In the genomic region with DNA sequence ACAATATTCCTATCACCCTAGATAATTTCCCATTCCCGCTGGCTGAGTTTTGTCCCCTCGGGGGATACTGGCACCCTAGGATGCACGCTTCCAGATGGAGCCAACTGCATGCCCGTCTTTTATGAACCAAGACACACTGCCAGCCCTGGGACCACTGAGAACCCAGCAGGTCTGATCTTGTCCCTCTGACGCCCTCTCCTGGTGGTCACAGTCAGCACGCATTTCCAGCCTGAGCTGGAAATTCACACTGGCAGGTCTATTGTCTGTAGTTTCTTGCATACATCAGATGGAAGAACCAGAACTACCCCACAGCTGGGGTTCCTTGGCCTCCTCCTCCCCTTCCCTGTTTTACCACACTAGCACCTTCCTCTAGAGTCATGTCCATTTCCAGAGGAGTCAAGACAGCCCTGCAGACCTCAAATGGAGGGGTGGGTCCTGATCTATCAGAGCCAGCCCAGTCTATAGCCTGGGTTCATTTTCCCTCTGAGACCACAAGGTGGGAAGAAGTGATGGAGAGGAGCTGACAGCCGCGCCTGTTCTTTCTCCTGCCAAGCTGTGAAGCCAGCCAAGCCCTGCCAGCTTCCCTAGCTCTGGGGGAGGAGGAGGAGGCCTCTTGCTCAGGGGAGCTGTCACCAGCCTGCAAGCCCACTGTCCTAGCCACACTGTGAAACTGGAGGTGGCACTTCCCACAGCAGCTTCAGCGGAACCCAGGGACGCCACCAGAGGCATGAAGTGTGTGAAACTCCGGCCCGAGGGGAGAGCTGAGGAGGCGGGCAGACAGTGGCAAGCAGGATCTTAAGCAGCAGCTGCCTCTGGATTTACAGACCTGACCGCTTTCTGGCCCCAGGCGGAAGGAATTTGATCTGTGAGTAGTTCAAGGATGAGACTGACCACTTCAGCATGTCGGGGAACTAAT, we compare ENCODE assay signal across 8 cellular contexts. TPM values are rescaled to one million over a fixed set of nuclear protein-coding genes. Genes with fewer than 3 reads are reported as not detected.
DNase-seq lines count a peak whose midpoint lies in the region; ATAC-seq and TF ChIP-seq lines count a peak whose summit lies in the region.

No MANE protein-coding gene starts in this region.

- no peak overlapping the region for H2BK120ac ChIP-seq in neuronal stem cell (ENCODE audit: low read depth, low read length)

- H3K4ac ChIP-seq in neuronal stem cell (ENCODE audit: low read length): no peak overlapping the region

- H3K4me3 ChIP-seq in PC-9 (no peak overlapping the region), neuronal stem cell (ENCODE audit: low read length in 2 of 2) (no peak overlapping the region)

- H3K4me1 Mint-ChIP-seq in CD4-positive, alpha-beta T cell (ENCODE audit: low read depth): peaks cover 11% of the 10 kb centered on the region

- no peak overlapping the region for H4K91ac ChIP-seq in neuronal stem cell (ENCODE audit: low read depth, low read length, poor library complexity)

- H3K9ac ChIP-seq in neuronal stem cell (ENCODE audit: low read depth, low read length, poor library complexity): no peak overlapping the region

- H2BK15ac ChIP-seq in neuronal stem cell (ENCODE audit: low read length): no peak overlapping the region

- peak; percentile 65 for TF ChIP-seq CTCF in CD4-positive, alpha-beta T cell (IDR thresholded peaks at IDR 0.05)
- TF ChIP-seq CTCF in PC-9 (conservative IDR thresholded peaks at IDR 0.05): peak; percentile 77

- no peaks in the 10 kb centered on the region for H3K36me3 Mint-ChIP-seq in CD4-positive, alpha-beta T cell (ENCODE audit: low read depth)

- no peak overlapping the region for H3K23ac ChIP-seq in neuronal stem cell (ENCODE audit: low read depth, low read length, poor library complexity)

- intact Hi-C loops in CD4-positive, alpha-beta T cell (cut with DNase I, micrococcal nuclease): loop anchor here (1.0 to 5.0 kb wide), 5 partner anchors 59 to 159 kb away; no protein-coding TSS in a partner anchor
- intact Hi-C loops in PC-9 (cut with micrococcal nuclease; ENCODE audit: unreplicated experiment): loop anchor here (1.0 kb wide), 3 partner anchors 68 to 158 kb away; no protein-coding TSS in a partner anchor

- H3K9me2 ChIP-seq in PC-9 (ENCODE audit: insufficient read depth): no peaks in the 10 kb centered on the region

- no peak overlapping the region for H3K14ac ChIP-seq in neuronal stem cell (ENCODE audit: low read length)

- H3K27me3 ChIP-seq in CD4-positive, alpha-beta T cell (ENCODE audit: control insufficient read depth, insufficient read depth, low read length): no peaks in the 10 kb centered on the region
- H3K27me3 ChIP-seq in PC-9 (ENCODE audit: insufficient read depth, low read depth) (no peaks in the 10 kb centered on the region), neuronal stem cell (ENCODE audit: control insufficient read depth in 3 of 3, insufficient read depth in 3 of 3, low read depth in 1 of 3, low read length in 3 of 3) (no peaks in the 10 kb centered on the region)

- H3K4me2 ChIP-seq in PC-9 (no peak overlapping the region), neuronal stem cell (ENCODE audit: insufficient read depth, low read length, poor library complexity, severe bottlenecking) (no peak overlapping the region)

- peak; percentile 86 for ATAC-seq in CD4-positive, alpha-beta T cell (ENCODE audit: poor library complexity)
- no peak for ATAC-seq in GM21381 (IDR thresholded peaks at IDR 0.05; ENCODE audit: unreplicated experiment)

- H3K4me3 Mint-ChIP-seq in CD4-positive, alpha-beta T cell: no peak overlapping the region

- no peaks in the 10 kb centered on the region for H3F3A ChIP-seq in PC-9 (ENCODE audit: insufficient read depth, low read depth)

- H3K79me1 ChIP-seq in neuronal stem cell (ENCODE audit: low read depth, low read length): no peaks in the 10 kb centered on the region

- no peak overlapping the region for H2BK12ac ChIP-seq in neuronal stem cell (ENCODE audit: low read length)

- H2AFZ ChIP-seq in PC-9 (no peak overlapping the region), neuronal stem cell (ENCODE audit: low read length) (peak overlapping the region; percentile 36)

- H4K20me1 ChIP-seq in PC-9 (ENCODE audit: insufficient read depth): no peaks in the 10 kb centered on the region

- POLR2A ChIA-PET in CD4-positive, alpha-beta T cell (lab: Charles Lee): interaction anchor here (0.6 to 2.8 kb wide), 7 partner anchors 10 to 1207 kb away, joined by 3 to 16 read pairs (median 4); a partner anchor contains a TSS
- POLR2A ChIA-PET in PC-9 (lab: Charles Lee; ENCODE audit: unreplicated experiment): interaction anchor here (0.6 to 0.8 kb wide), 4 partner anchors 49 to 188 kb away, joined by 3 to 8 read pairs (median 5); no protein-coding TSS in a partner anchor

- DNase-seq in CD4-positive, alpha-beta T cell: peak; percentile 63 to 74 (median 65)
- DNase-seq in HuH-7.5 (ENCODE audit: low spot score): peak; percentile 81
- peak in 1 of 2 experiments; percentile 70 for DNase-seq in PC-9
- DNase-seq in activated T-cell treated with anti-CD3 and anti-CD28 coated beads, Interleukin-2, amount 50 U/mL, for 48 hours: peak; percentile 77 to 81
- peak; percentile 67 for DNase-seq in fibroblast of peridontal ligament (ENCODE audit: extremely low read depth)
- DNase-seq in neuronal stem cell (ENCODE audit: low spot score): peak; percentile 73
- peak in 33 of 49 donors; percentile 9 to 81 (median 49) for DNase-seq in substantia nigra (lab: John Stamatoyannopoulos, UW)

- no peak overlapping the region for H3K27ac ChIP-seq in CD4-positive, alpha-beta T cell (ENCODE audit: low read depth, low read length)
- H3K27ac ChIP-seq in PC-9 (no peak overlapping the region), neuronal stem cell (replicated peaks; ENCODE audit: low read length) (no peak overlapping the region), substantia nigra (ENCODE audit: low read depth, low read length, poor library complexity, severe bottlenecking) (no peak overlapping the region)

- no CpG with 5 or more reads among the region's 16 CpGs for WGBS in neuronal stem cell (ENCODE audit: extremely low coverage in 2 of 2, insufficient read length in 2 of 2, insufficient replicate concordance in 1 of 2), 2 donors

- H3K79me2 ChIP-seq in PC-9 (ENCODE audit: low read depth): no peaks in the 10 kb centered on the region

- H3K9me3 Mint-ChIP-seq in CD4-positive, alpha-beta T cell: no peaks in the 10 kb centered on the region

- no peak overlapping the region for H3K18ac ChIP-seq in neuronal stem cell (ENCODE audit: low read length)

- no peaks in the 10 kb centered on the region for H3K27me3 Mint-ChIP-seq in CD4-positive, alpha-beta T cell

- CTCF ChIA-PET in CD4-positive, alpha-beta T cell (lab: Charles Lee): interaction anchor here (0.5 to 3.1 kb wide), 22 partner anchors 8 to 273 kb away, joined by 3 to 28 read pairs (median 4); a partner anchor contains a TSS
- CTCF ChIA-PET in PC-9 (lab: Charles Lee): interaction anchor here (1.0 to 2.4 kb wide), 6 partner anchors 10 to 159 kb away, joined by 5 to 11 read pairs (median 7); no protein-coding TSS in a partner anchor

- no peak overlapping the region for H2BK5ac ChIP-seq in neuronal stem cell (ENCODE audit: low read length)

- H3K27ac Mint-ChIP-seq in CD4-positive, alpha-beta T cell: peak overlapping the region; percentile 53

- no peaks in the 10 kb centered on the region for H3K9me3 ChIP-seq in CD4-positive, alpha-beta T cell (ENCODE audit: control insufficient read depth, low read length)
- H3K9me3 ChIP-seq in PC-9 (ENCODE audit: insufficient read depth, low read depth): no peaks in the 10 kb centered on the region
- no peaks in the 10 kb centered on the region for H3K9me3 ChIP-seq in neuronal stem cell (replicated peaks in 1 of 2; ENCODE audit: control insufficient read depth in 2 of 2, insufficient read depth in 1 of 2, low read depth in 1 of 2, low read length in 2 of 2)

- H2AK5ac ChIP-seq in neuronal stem cell (ENCODE audit: low read depth, low read length): no peak overlapping the region

- H4K8ac ChIP-seq in neuronal stem cell (ENCODE audit: low read depth, low read length): no peak overlapping the region

- no TSS peak for BruUV-seq in PC-9 (replicated peaks; lab: Mats Ljungman, UMichigan)

- H3K4me1 ChIP-seq in PC-9 (replicated peaks; ENCODE audit: insufficient read depth): no peaks in the 10 kb centered on the region
- peaks cover 6 to 8% of the 10 kb centered on the region in 2 donors for H3K4me1 ChIP-seq in neuronal stem cell (ENCODE audit: control insufficient read depth in 2 of 2, insufficient read depth in 1 of 2, low read depth in 1 of 2, low read length in 2 of 2)

- H3K36me3 ChIP-seq in PC-9 (ENCODE audit: low read depth): no peaks in the 10 kb centered on the region
- H3K36me3 ChIP-seq in neuronal stem cell (replicated peaks in 1 of 2; ENCODE audit: control insufficient read depth in 2 of 2, insufficient read depth in 2 of 2, low read length in 2 of 2): peaks cover 6 to 8% of the 10 kb centered on the region in 2 donors

RNA-seq across cellular contexts. Expression of a gene that starts 29.3 kb away (rescaled TPM):
- 10 to 100 TPM; 11.4 to 12.1 TPM for total RNA-seq in CD4-positive, alpha-beta T cell
- 5.5 and 8.9 TPM in 2 replicates for total RNA-seq in PC-9 (2021)
- 91.4 TPM for polyA plus RNA-seq in neuronal stem cell (2013, experiment 1 of 2)
- polyA plus RNA-seq in neuronal stem cell (2013, experiment 2 of 2): 90.3 TPM

RNA-seq across cellular contexts. Expression of a gene that starts 37.9 kb away (rescaled TPM):
- 1 to 10 TPM; 1.8 to 2.5 TPM for total RNA-seq in CD4-positive, alpha-beta T cell
- total RNA-seq in PC-9 (2021): 0.75 and 0.76 TPM in 2 replicates
- not detected for polyA plus RNA-seq in neuronal stem cell (2013, experiment 1 of 2)
- not detected for polyA plus RNA-seq in neuronal stem cell (2013, experiment 2 of 2)

RNA-seq across cellular contexts. Expression of a gene that starts 44.9 kb away (rescaled TPM):
- total RNA-seq in CD4-positive, alpha-beta T cell: 100 to 1,000 TPM; 133 to 134 TPM
- total RNA-seq in PC-9 (2021): 19.4 and 25.2 TPM in 2 replicates
- polyA plus RNA-seq in neuronal stem cell (2013, experiment 1 of 2): 9.1 TPM
- 9.1 TPM for polyA plus RNA-seq in neuronal stem cell (2013, experiment 2 of 2)

RNA-seq across cellular contexts. Expression of a gene that starts 45.2 kb away (rescaled TPM):
- total RNA-seq in CD4-positive, alpha-beta T cell: 10 to 100 TPM; 35.4 to 37.8 TPM
- 31.7 and 40.5 TPM in 2 replicates for total RNA-seq in PC-9 (2021)
- 29.2 TPM for polyA plus RNA-seq in neuronal stem cell (2013, experiment 1 of 2)
- polyA plus RNA-seq in neuronal stem cell (2013, experiment 2 of 2): 31.8 TPM

RNA-seq across cellular contexts. Expression of a gene that starts 55.7 kb away (rescaled TPM):
- 100 to 1,000 TPM; 448 to 460 TPM for total RNA-seq in CD4-positive, alpha-beta T cell
- total RNA-seq in PC-9 (2021): 186 and 187 TPM in 2 replicates
- 225 TPM for polyA plus RNA-seq in neuronal stem cell (2013, experiment 1 of 2)
- 226 TPM for polyA plus RNA-seq in neuronal stem cell (2013, experiment 2 of 2)
